Comparison of ENCODE assay signal across 8 cellular contexts in the genomic region with DNA sequence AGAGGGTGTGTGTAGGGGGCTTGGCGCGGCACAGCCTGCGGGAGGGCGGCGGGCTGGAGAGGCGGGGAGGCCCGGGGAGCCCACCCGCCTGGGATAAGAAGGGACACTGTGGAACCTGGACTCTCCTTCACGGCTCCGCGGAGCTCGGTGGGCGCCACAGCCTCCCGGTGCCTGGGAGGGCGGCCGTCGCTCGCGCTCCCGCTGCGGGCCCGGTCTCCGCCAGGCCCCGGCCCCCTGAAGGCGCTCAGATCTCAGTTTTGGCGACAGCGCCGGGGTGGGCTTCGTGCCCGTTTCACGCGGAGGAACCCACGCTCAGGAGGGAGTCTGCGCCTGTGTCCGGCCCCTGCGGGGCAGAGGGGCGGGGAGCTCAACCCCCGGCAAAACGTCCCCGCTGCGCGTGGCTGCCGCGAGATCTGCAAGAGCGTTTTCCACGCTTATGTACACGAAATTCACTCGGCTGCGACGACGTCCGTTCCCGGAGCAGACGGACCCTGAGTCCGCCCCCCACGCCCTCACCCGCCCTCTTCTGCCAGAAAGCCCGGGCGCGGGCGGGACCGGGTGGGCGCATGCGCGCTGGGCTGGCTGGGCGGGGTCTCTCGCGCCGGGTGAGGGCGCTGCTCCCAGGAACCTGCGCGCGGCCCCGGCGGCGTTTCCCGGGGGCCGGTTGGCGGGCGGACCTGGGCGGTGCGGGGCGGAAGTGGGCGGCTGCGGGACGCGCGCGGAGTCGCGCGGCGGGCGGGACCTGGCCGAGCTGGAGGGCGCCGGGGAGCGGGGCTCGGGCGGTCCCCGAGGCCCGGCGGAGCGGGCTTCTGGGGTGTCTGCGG. TPM values are rescaled to one million over a fixed set of nuclear protein-coding genes. Genes with fewer than 3 reads are reported as not detected.
A peak's percentile ranks its signal among the peaks of the same experiment; 100 is the strongest.
DNase-seq lines count a peak whose midpoint lies in the region; ATAC-seq, FAIRE-seq and TF ChIP-seq lines count a peak whose summit lies in the region.

A gene (plus strand): TSS at position 704 of the 824 bp plus-strand sequence.

- H3K9me3 Mint-ChIP-seq in Caco-2 (ENCODE audit: unreplicated experiment): no peaks in the 10 kb centered on the region

- peak within 1 kb of the TSS; percentile 97 for H3K4me3 ChIP-seq in Caco-2 (ENCODE audit: low read depth, low read length)
- peak within 1 kb of the TSS; percentile 97 for H3K4me3 ChIP-seq in HUES48 (ENCODE audit: low read depth, low read length)
- peak within 1 kb of the TSS; percentile 90 for H3K4me3 ChIP-seq in OCI-LY1 (ENCODE audit: low read depth, low read length, poor library complexity, severe bottlenecking)
- peak within 1 kb of the TSS; percentile 41 to 94 (median 41) for H3K4me3 ChIP-seq in endothelial cell of umbilical vein (replicated peaks in 1 of 3; ENCODE audit: insufficient read depth in 1 of 3, low read depth in 1 of 3, low read length in 3 of 3)

- POLR2A ChIA-PET in Caco-2 (lab: Charles Lee): interaction anchor here (0.9 to 4.4 kb wide), 5 partner anchors 13 to 168 kb away, joined by 3 to 39 read pairs (median 7); a partner anchor contains a TSS
- POLR2A ChIA-PET in endothelial cell of umbilical vein (lab: Charles Lee): interaction anchor here (0.5 to 4.9 kb wide), 2 partner anchors 12 to 230 kb away, joined by 3 to 66 read pairs; a partner anchor contains a TSS

- H3F3A ChIP-seq in OCI-LY1 (ENCODE audit: insufficient read depth, low read length): no peaks in the 10 kb centered on the region

- H4K20me1 ChIP-seq in OCI-LY1 (ENCODE audit: insufficient read depth, low read length) (no peaks in the 10 kb centered on the region), endothelial cell of umbilical vein (replicated peaks; ENCODE audit: control insufficient read depth, extremely low read depth, insufficient read depth, low read length) (no peaks in the 10 kb centered on the region)

- H3K9me2 ChIP-seq in OCI-LY1 (ENCODE audit: low read depth, low read length): no peaks in the 10 kb centered on the region

- peak within 1 kb of the TSS; percentile 70; the same call in 1 of the 2 replicates for H3K9ac ChIP-seq in HUES48 (ENCODE audit: low read depth, low read length)
- peak within 1 kb of the TSS; percentile 89 for H3K9ac ChIP-seq in OCI-LY1 (ENCODE audit: low read length)
- H3K9ac ChIP-seq in endothelial cell of umbilical vein (replicated peaks; ENCODE audit: extremely low read depth, insufficient read depth, low read length): peak within 1 kb of the TSS; percentile 65

- H3K9me1 ChIP-seq in endothelial cell of umbilical vein (replicated peaks; ENCODE audit: control insufficient read depth, extremely low read depth, insufficient read depth, low read length): no peaks in the 10 kb centered on the region

- peak; percentile 81 for ATAC-seq in GM21381 (IDR thresholded peaks at IDR 0.05; ENCODE audit: unreplicated experiment)

- TF ChIP-seq CTCF in Caco-2 (IDR thresholded peaks at IDR 0.05; ENCODE audit: insufficient read depth in 1 of 2, low read depth in 1 of 2, low read length in 1 of 2, severe bottlenecking in 1 of 2, unreplicated experiment in 1 of 2) (no peak), OCI-LY1 (IDR thresholded peaks at IDR 0.05; ENCODE audit: low read length) (no peak), endothelial cell of umbilical vein (IDR thresholded peaks at IDR 0.05; ENCODE audit: extremely low read depth in 1 of 2, insufficient read depth in 1 of 2, low read depth in 1 of 2, low read length in 2 of 2) (no peak)

- peak within 1 kb of the TSS; percentile 88 for H3K4me2 ChIP-seq in OCI-LY1 (ENCODE audit: low read length)
- peak within 1 kb of the TSS; percentile 83 for H3K4me2 ChIP-seq in endothelial cell of umbilical vein (ENCODE audit: insufficient read depth, low read length)

- BruUV-seq in Caco-2 (replicated peaks; lab: Mats Ljungman, UMichigan): TSS peak; percentile 55
- BruUV-seq in endothelial cell of umbilical vein (replicated peaks; lab: Mats Ljungman, UMichigan): no TSS peak

- H3K9me3 ChIP-seq in Caco-2: no peaks in the 10 kb centered on the region
- H3K9me3 ChIP-seq in HUES48 (ENCODE audit: control insufficient read depth, insufficient read depth, low read length): no peaks in the 10 kb centered on the region
- no peaks in the 10 kb centered on the region for H3K9me3 ChIP-seq in OCI-LY1 (ENCODE audit: low read length)
- H3K9me3 ChIP-seq in endothelial cell of umbilical vein (replicated peaks; ENCODE audit: control insufficient read depth, insufficient read depth, low read length): no peaks in the 10 kb centered on the region

- no peaks in the 10 kb centered on the region for H3K27me3 ChIP-seq in Caco-2 (replicated peaks; ENCODE audit: control insufficient read depth, insufficient read depth, low read length)
- no peaks in the 10 kb centered on the region; the same call in 1 of the 2 replicates for H3K27me3 ChIP-seq in HUES48 (ENCODE audit: control insufficient read depth, insufficient read depth, low read length)
- H3K27me3 ChIP-seq in OCI-LY1 (ENCODE audit: insufficient read depth, low read length): no peaks in the 10 kb centered on the region; the same call in 1 of the 2 replicates
- H3K27me3 ChIP-seq in endothelial cell of umbilical vein (ENCODE audit: control insufficient read depth in 2 of 2, insufficient read depth in 2 of 2, low read length in 2 of 2): no peaks in the 10 kb centered on the region

- peaks cover 23% of the 10 kb centered on the region for H3K4me1 ChIP-seq in Caco-2
- peaks cover 11% of the 10 kb centered on the region for H3K4me1 ChIP-seq in HUES48 (ENCODE audit: control insufficient read depth, insufficient read depth, low read length)
- H3K4me1 ChIP-seq in OCI-LY1 (ENCODE audit: insufficient read depth, low read length, severe bottlenecking): peaks cover 46% of the 10 kb centered on the region
- peaks cover 14% of the 10 kb centered on the region for H3K4me1 ChIP-seq in endothelial cell of umbilical vein (ENCODE audit: control insufficient read depth, extremely low read depth, insufficient read depth, low read length)

- DNase-seq in Caco-2 (peak; percentile 91 to 98), endothelial cell of umbilical vein (ENCODE audit: low read depth, low spot score) (peak; percentile 75), middle frontal gyrus (ENCODE audit: extremely low spot score, low spot score) (peak; percentile 79)
- DNase-seq in activated CD8-positive, alpha-beta memory T cell treated with anti-CD3 and anti-CD28 coated beads, Interleukin-2, amount 50 U/mL, for 48 hours: peak; percentile 100
- DNase-seq in stimulated activated CD8-positive, alpha-beta memory T cell treated with anti-CD3 and anti-CD28 coated beads, Interleukin-2, amount 100 ng/mL, for 48 hours (ENCODE audit: low read depth in 2 of 2): peak; percentile 95 to 99

- dilution Hi-C loops in endothelial cell of umbilical vein (cut with MboI; ENCODE audit: extremely low pct_ligation_motif_present, low sequenced_read_pairs): no loop called here

- H3K27ac ChIP-seq in HUES48 (ENCODE audit: low read depth, low read length) (peak within 1 kb of the TSS; percentile 64), OCI-LY1 (ENCODE audit: low read depth, low read length, poor library complexity, severe bottlenecking) (no peak within 1 kb of the TSS), endothelial cell of umbilical vein (ENCODE audit: insufficient read depth, low read depth, low read length) (no peak within 1 kb of the TSS)

- no peaks in the 10 kb centered on the region for H3K27me3 Mint-ChIP-seq in Caco-2 (ENCODE audit: insufficient read depth, unreplicated experiment)

- peak; percentile 78 for FAIRE-seq in endothelial cell of umbilical vein (lab: Jason Lieb, UNC)

- intact Hi-C loops in Caco-2 (cut with micrococcal nuclease; ENCODE audit: unreplicated experiment): loop anchor here (1.0 kb wide), 1 partner anchor 14 kb away; a partner anchor contains a TSS
- intact Hi-C loops in endothelial cell of umbilical vein (cut with micrococcal nuclease): loop anchor here (1.0 to 2.0 kb wide), 3 partner anchors 14 to 22 kb away; a partner anchor contains a TSS

- H3K27ac Mint-ChIP-seq in Caco-2 (ENCODE audit: unreplicated experiment): peak within 1 kb of the TSS; percentile 92

- H3K36me3 ChIP-seq in Caco-2 (ENCODE audit: control insufficient read depth, insufficient read depth, low read length) (peaks cover 2% of the 10 kb centered on the region), HUES48 (ENCODE audit: control insufficient read depth, insufficient read depth, low read length) (peaks cover 21% of the 10 kb centered on the region), OCI-LY1 (ENCODE audit: insufficient read depth, low read length) (peaks cover 10% of the 10 kb centered on the region), endothelial cell of umbilical vein (ENCODE audit: control insufficient read depth in 2 of 2, extremely low read depth in 1 of 2, insufficient read depth in 2 of 2, low read length in 2 of 2) (peaks cover 2 to 5% of the 10 kb centered on the region in 2 experiments)

- H3K4me1 Mint-ChIP-seq in Caco-2 (ENCODE audit: low read depth, unreplicated experiment): peaks cover 7% of the 10 kb centered on the region

- H3K79me2 ChIP-seq in OCI-LY1 (ENCODE audit: insufficient read depth, low read length) (no peaks in the 10 kb centered on the region), endothelial cell of umbilical vein (ENCODE audit: control insufficient read depth, insufficient read depth, low read length) (peaks cover 18% of the 10 kb centered on the region)

- H3K36me3 Mint-ChIP-seq in Caco-2 (ENCODE audit: insufficient read depth, unreplicated experiment): peaks cover 50% of the 10 kb centered on the region

- H3K4me3 Mint-ChIP-seq in Caco-2 (ENCODE audit: unreplicated experiment): peak within 1 kb of the TSS; percentile 93

- CTCF ChIA-PET in Caco-2 (lab: Charles Lee) (interaction anchor here (0.7 to 3.3 kb wide), 6 partner anchors 8 to 168 kb away, joined by 3 to 24 read pairs (median 5); a partner anchor contains a TSS), endothelial cell of umbilical vein (lab: Charles Lee) (interaction anchor here (0.8 to 4.4 kb wide), 9 partner anchors 10 to 168 kb away, joined by 3 to 31 read pairs (median 6); a partner anchor contains a TSS)

- 0 out of 2 replicates have a peak within 1 kb of the TSS, but pooled peaks have one; percentile 22 for H2AFZ ChIP-seq in OCI-LY1 (ENCODE audit: low read length)
- H2AFZ ChIP-seq in endothelial cell of umbilical vein (ENCODE audit: low read depth, low read length): peak within 1 kb of the TSS; percentile 97

- TF ChIP-seq POLR2A in endothelial cell of umbilical vein (IDR thresholded peaks at IDR 0.05; ENCODE audit: low read depth, low read length): peak; percentile 85

TF ChIP-seq in endothelial cell of umbilical vein, 7 proteins besides CTCF, POLR2A, EP300 and RAD21 (continues in another document):
- peak; percentile 85 for TF ChIP-seq POLR2AphosphoS5 (IDR thresholded peaks at IDR 0.05; ENCODE audit: insufficient read depth, low read depth, low read length)

RNA-seq across cellular contexts. Expression of the gene that starts here (rescaled TPM):
- total RNA-seq in Caco-2 (2022) (79.1 and 79.8 TPM in 2 replicates), endothelial cell of umbilical vein (70.2 and 76.1 TPM in 2 replicates)
- polyA plus RNA-seq in endothelial cell of umbilical vein: 61.8 and 62.3 TPM in 2 replicates
- polyA plus RNA-seq in endothelial cell of umbilical vein (2011; cell fraction: cytosol; rRNA removed): 58.8 and 77.9 TPM in 2 replicates
- 68.2 and 70.6 TPM in 2 replicates for polyA plus RNA-seq in endothelial cell of umbilical vein (2011; cell fraction: nucleus; rRNA removed)
- polyA plus RNA-seq in endothelial cell of umbilical vein (2012): 63.3 and 64.5 TPM in 2 replicates
- polyA minus RNA-seq in endothelial cell of umbilical vein: 33.7 and 42.3 TPM in 2 replicates
- polyA minus RNA-seq in endothelial cell of umbilical vein (2011; cell fraction: cytosol; rRNA and poly(A)+ RNA removed): 77.9 TPM
- 14.0 and 17.6 TPM in 2 replicates for polyA minus RNA-seq in endothelial cell of umbilical vein (2011; cell fraction: nucleus; rRNA and poly(A)+ RNA removed)

Comparison
In these comparisons a context has a peak if more than half of its experiments do, and no peak if none do; other contexts are left out.
1. H3K4me3 ChIP-seq: peak in every context shown above with its lines; median percentile 97 in Caco-2; 97 in HUES48; 90 in OCI-LY1; 41 in endothelial cell of umbilical vein.